Comparison of ENCODE assay signal across 8 cellular contexts in genomic region chr7:127588697-127589482, GRCh38. TPM values are rescaled to one million over a fixed set of nuclear protein-coding genes. Genes with fewer than 3 reads are reported as not detected.
DNase-seq lines count a peak whose midpoint lies in the region; FAIRE-seq and TF ChIP-seq lines count a peak whose summit lies in the region.

No MANE protein-coding gene starts in this region.

- H3K4me1 ChIP-seq in kidney (ENCODE audit: control insufficient read depth in 1 of 2, insufficient read depth in 1 of 2, low read depth in 1 of 2, low read length in 2 of 2) (peaks cover 10 to 26% of the 10 kb centered on the region in 2 donors), spleen (peaks cover 20 to 63% (median 43%) of the 10 kb centered on the region in 6 donors)

- 8 to 11% (median 9%) methylated on average over 24 to 43 of the region's 43 CpGs for WGBS in spleen, 5 donors

- H3K4me3 ChIP-seq in choroid plexus epithelial cell (ENCODE audit: low read depth, low read length) (peak overlapping the region; percentile 89), kidney (ENCODE audit: low read length in 2 of 2) (peak overlapping the region; percentile 77 to 88), spleen (peak overlapping the region; percentile 73 to 99 (median 90))

- intact Hi-C loops in kidney (cut with DNase I), result no loop called here
- intact Hi-C loops in spleen (cut with DNase I; ENCODE audit: low total_unique reads), result loop anchor here (5.0 to 10.0 kb wide), 3 partner anchors 63 to 616 kb away; partner anchors contain the start of genes SND1 and ZNF800

- H3K27ac ChIP-seq in kidney (ENCODE audit: low read depth in 2 of 2, low read length in 2 of 2), result peak overlapping the region; percentile 73 to 83
- peak overlapping the region; percentile 77 to 97 (median 88) for H3K27ac ChIP-seq in spleen

- TF ChIP-seq CTCF in LNCAP (IDR thresholded peaks at IDR 0.05) (peak; percentile 69), choroid plexus epithelial cell (conservative IDR thresholded peaks at IDR 0.05; ENCODE audit: low read depth, low read length) (peak; percentile 76), kidney (IDR thresholded peaks at IDR 0.05; ENCODE audit: borderline replicate concordance, extremely low read depth, insufficient read depth) (peak; percentile 50), spleen (IDR thresholded peaks at IDR 0.05 in 8 of 11, conservative IDR thresholded peaks at IDR 0.05 in 3 of 11) (peak in 1 of 11 experiments; percentile 12)

- H3K9ac ChIP-seq in kidney (ENCODE audit: low read length in 2 of 2), result peak overlapping the region; percentile 76 to 83

- DNase-seq in GM03348 (ENCODE audit: low spot score), result peak; percentile 85
- DNase-seq in H4 (ENCODE audit: low spot score), result peak; percentile 54
- peak; percentile 78 for DNase-seq in SW480 (ENCODE audit: low spot score)
- DNase-seq in choroid plexus epithelial cell (ENCODE audit: low read depth), result peak; percentile 59
- DNase-seq in kidney, result peak; percentile 84
- DNase-seq in spleen, result no peak
- DNase-seq in superior temporal gyrus (ENCODE audit: extremely low spot score), result no peak

- no peaks in the 10 kb centered on the region for H3K27me3 ChIP-seq in spleen (replicated peaks in 1 of 7)

- no peak for TF ChIP-seq POLR2A in spleen (IDR thresholded peaks at IDR 0.05)

- FAIRE-seq in kidney (lab: Jason Lieb, UNC), result no peak

- H3K9me3 ChIP-seq in kidney (ENCODE audit: control insufficient read depth in 1 of 2, low read length in 2 of 2) (no peaks in the 10 kb centered on the region), spleen (no peaks in the 10 kb centered on the region)

- peaks cover 13 to 14% of the 10 kb centered on the region in 2 donors for H3K36me3 ChIP-seq in kidney (ENCODE audit: control insufficient read depth in 1 of 2, insufficient read depth in 2 of 2, low read length in 2 of 2)
- H3K36me3 ChIP-seq in spleen, result peaks cover 4 to 41% (median 18%) of the 10 kb centered on the region in 6 donors

RNA-seq across cellular contexts. Expression of gene ARF5, which starts 0.7 kb away (rescaled TPM):
- total RNA-seq in H4 (2014; rRNA removed; shearing (Covaris generic)), result 286 and 304 TPM in 2 replicates
- total RNA-seq in kidney (132 TPM), spleen (100 to 1,000 TPM in 4 of 7 donors, 10 to 100 TPM in 3; 79.5 to 173 (median 104) TPM)
- polyA plus RNA-seq in kidney (ENCODE audit: insufficient read depth, low read depth, low replicate concordance) (223 TPM), spleen (100 to 1,000 TPM; 137 to 197 (median 158) TPM)

RNA-seq across cellular contexts. Expression of gene GCC1, which starts 3.5 kb away (rescaled TPM):
- 16.9 and 18.6 TPM in 2 replicates for total RNA-seq in H4 (2014; rRNA removed; shearing (Covaris generic))
- total RNA-seq in kidney (16.7 TPM), spleen (10 to 100 TPM; 13.5 to 24.8 (median 17.9) TPM)
- polyA plus RNA-seq in kidney (ENCODE audit: insufficient read depth, low read depth, low replicate concordance) (6.9 TPM), spleen (1 to 10 TPM; 3.1 to 7.1 (median 4.3) TPM)

RNA-seq across cellular contexts. Expression of gene FSCN3, which starts 4.6 kb away (rescaled TPM):
- total RNA-seq in H4 (2014; rRNA removed; shearing (Covaris generic)), result 1.7 and 2.9 TPM in 2 replicates
- total RNA-seq in kidney (0.57 TPM), spleen (1 to 10 TPM in 4 of 7 donors, under 1 TPM in 3; 0.67 to 2.9 (median 1.0) TPM)
- polyA plus RNA-seq in kidney (ENCODE audit: insufficient read depth, low read depth, low replicate concordance) (1.2 TPM), spleen (1 to 10 TPM in 1 of 3 donors, under 1 TPM in 2; 0.22 to 1.6 (median 0.89) TPM)

RNA-seq across cellular contexts. Expression of gene PAX4, which starts 29.1 kb away (rescaled TPM):
- total RNA-seq in H4 (2014; rRNA removed; shearing (Covaris generic)), result not detected in 2 replicates
- total RNA-seq in kidney, result not detected
- polyA plus RNA-seq in kidney (ENCODE audit: insufficient read depth, low read depth, low replicate concordance), result not detected
- not detected for total RNA-seq in spleen
- not detected for polyA plus RNA-seq in spleen

Comparison
In these comparisons a context has a peak if more than half of its experiments do, and no peak if none do; other contexts are left out.
1. DNase-seq: peak in GM03348 (single experiment), H4 (single experiment), SW480 (single experiment), choroid plexus epithelial cell (single experiment) and kidney (single experiment); none in spleen (single experiment) and superior temporal gyrus (single experiment).
2. Peak in every context shown above with its lines, with median percentiles within 50 percentile points of each other: H3K4me3 ChIP-seq.